ENCODE assay signal across 23 cellular contexts in the genomic region with DNA sequence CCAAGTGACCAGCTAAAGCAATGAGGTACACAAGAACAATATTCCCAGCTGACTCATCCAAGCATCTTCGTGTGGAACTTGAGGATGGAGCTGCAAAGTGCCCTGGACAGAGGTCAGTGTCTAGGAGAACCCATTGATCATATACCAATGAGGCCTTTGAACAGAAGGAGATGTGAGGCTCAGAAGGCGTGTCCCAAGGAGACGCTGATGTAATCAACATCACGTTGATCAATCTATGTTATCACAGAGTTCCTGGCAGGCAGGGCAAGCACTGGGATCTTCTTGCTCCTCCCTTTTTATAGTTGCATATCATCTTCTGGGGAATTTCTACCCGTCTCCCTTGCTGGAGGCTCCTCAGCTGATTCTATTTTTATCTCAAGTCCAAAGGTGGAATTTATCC.
"Had no signal": no experiment of that assay in that cellular context is flagged by ENCODE, and none has a peak within 500 bp of the region (broad histone marks: within the 10 kb centered on the region; RNA-seq: fewer than 3 reads in every experiment).

No MANE protein-coding gene starts in this region.

- H3K27me3 ChIP-seq: dorsolateral prefrontal cortex, gastroesophageal sphincter, left lung had no signal

- ATAC-seq: esophagus mucosa, foreskin keratinocyte, gastroesophageal sphincter, heart left ventricle, left lung, left ventricle myocardium superior, lower lobe of right lung had no signal

- H3K4me3 ChIP-seq: coronary artery, dorsolateral prefrontal cortex, gastroesophageal sphincter, heart left ventricle, left lung, lower lobe of right lung had no signal

- H3K4me1 Mint-ChIP-seq: immature natural killer cell had no signal

- H3K4me3 Mint-ChIP-seq: immature natural killer cell, mesothelial cell of epicardium had no signal

- H3K36me3 ChIP-seq: gastroesophageal sphincter, heart left ventricle, lower lobe of right lung had no signal

- DNase-seq: dermis blood vessel endothelial cell; dorsolateral prefrontal cortex; effector CD4-positive, alpha-beta T cell; effector memory CD4-positive, alpha-beta T cell; erythroblast; foreskin keratinocyte; heart left ventricle; hippocampal formation; immature natural killer cell; islet precursor cell; kidney; kidney glomerular epithelial cell; left lung; left ventricle myocardium superior; lower lobe of right lung; mesenchymal stem cell had no signal

- H3K27ac Mint-ChIP-seq: immature natural killer cell, mesothelial cell of epicardium had no signal

- H3K9me3 ChIP-seq: gastroesophageal sphincter, heart left ventricle, left lung, lower lobe of right lung had no signal

- H3K4me1 ChIP-seq: foreskin keratinocyte, gastroesophageal sphincter, heart left ventricle, left lung, lower lobe of right lung had no signal

- H3K36me3 Mint-ChIP-seq: immature natural killer cell, mesothelial cell of epicardium had no signal

- H3K27ac ChIP-seq: coronary artery, dorsolateral prefrontal cortex, epithelial cell of prostate, foreskin keratinocyte, gastroesophageal sphincter, heart left ventricle, left lung, lower lobe of right lung had no signal

- FAIRE-seq: endothelial cell of umbilical vein, frontal cortex, kidney had no signal

- H3K9me3 Mint-ChIP-seq: immature natural killer cell, mesothelial cell of epicardium had no signal
